ENCODE assay signal across 12 cellular contexts in genomic region chr3:188687389-188687788, GRCh38.
DNase-seq lines count a peak whose midpoint lies in the region; ATAC-seq and TF ChIP-seq lines count a peak whose summit lies in the region.
"Had no signal": no experiment of that assay in that cellular context is flagged by ENCODE, and none has a peak within 500 bp of the region (broad histone marks: within the 10 kb centered on the region; RNA-seq: fewer than 3 reads in every experiment).

No MANE protein-coding gene starts in this region.

- BruUV-seq in MCF 10A (replicated peaks; lab: Mats Ljungman, UMichigan): no TSS peak

- POLR2A ChIA-PET in MCF 10A (lab: Yijun Ruan, JAX): interaction anchor here (0.5 to 4.2 kb wide), 2 partner anchors 14 to 1227 kb away, joined by 3 to 35 read pairs; no protein-coding TSS in a partner anchor

- no peaks in the 10 kb centered on the region for H3K9me3 Mint-ChIP-seq in MCF 10A (ENCODE audit: unreplicated experiment)

- H3K27me3 ChIP-seq in breast epithelium: no peaks in the 10 kb centered on the region
- no peaks in the 10 kb centered on the region for H3K27me3 ChIP-seq in upper lobe of right lung
- H3K27me3 ChIP-seq: BLaER1 treated with 17β-estradiol and CSF1 and Interleukin-3, amounts not matched to agents 10 nM and 100 nM had no signal

- TF ChIP-seq POLR2A in breast epithelium (IDR thresholded peaks at IDR 0.05): no peak

- H3K27ac ChIP-seq in breast epithelium: no peak overlapping the region
- H3K27ac ChIP-seq in upper lobe of right lung: no peak overlapping the region
- H3K27ac ChIP-seq: prostate gland had no signal

- in situ Hi-C loops in SK-MEL-5 (cut with HindIII; ENCODE audit: low pct_unique_long_range_greater_than_20kb, low sequenced_read_pairs): no loop called here
- in situ Hi-C loops in G401 (cut with HindIII; ENCODE audit: low sequenced_read_pairs): no loop called here

- TF ChIP-seq CTCF in MCF 10A (IDR thresholded peaks at IDR 0.05; ENCODE audit: unreplicated experiment) (no peak), breast epithelium (IDR thresholded peaks at IDR 0.05) (no peak), fibroblast of the aortic adventitia (IDR thresholded peaks at IDR 0.05; ENCODE audit: insufficient read depth, low read length) (peak; percentile 25), upper lobe of right lung (IDR thresholded peaks at IDR 0.05) (peak; percentile 11)

- H3K36me3 Mint-ChIP-seq in MCF 10A (ENCODE audit: insufficient read depth, unreplicated experiment): no peaks in the 10 kb centered on the region

- H3K27ac Mint-ChIP-seq in MCF 10A (ENCODE audit: low read depth, unreplicated experiment): no peak overlapping the region
- H3K27ac Mint-ChIP-seq: activated naive CD4-positive, alpha-beta T cell treated with anti-CD3 and anti-CD28 coated beads, Interleukin-2, amount 50 U/mL, for 72 hours had no signal

- H3K36me3 ChIP-seq in breast epithelium (no peaks in the 10 kb centered on the region), upper lobe of right lung (no peaks in the 10 kb centered on the region)
- H3K36me3 ChIP-seq: BLaER1 treated with 17β-estradiol and CSF1 and Interleukin-3, amounts not matched to agents 10 nM and 100 nM; prostate gland had no signal

- H3K4me1 ChIP-seq in breast epithelium (no peaks in the 10 kb centered on the region), upper lobe of right lung (peaks cover 24% of the 10 kb centered on the region)
- H3K4me1 ChIP-seq: prostate gland had no signal

- ATAC-seq in upper lobe of right lung: no peak
- ATAC-seq: activated naive CD4-positive, alpha-beta T cell treated with anti-CD3 and anti-CD28 coated beads, Interleukin-2, amount 50 U/mL, for 72 hours had no signal

- H3K4me3 ChIP-seq in breast epithelium (no peak overlapping the region), fibroblast of the aortic adventitia (ENCODE audit: low read depth, low read length) (no peak overlapping the region), upper lobe of right lung (no peak overlapping the region)
- H3K4me3 ChIP-seq: BLaER1 treated with 17β-estradiol and CSF1 and Interleukin-3, amounts not matched to agents 10 nM and 100 nM; prostate gland had no signal

- CTCF ChIA-PET in MCF 10A (lab: Yijun Ruan, JAX): interaction anchor here (0.6 to 1.3 kb wide), 5 partner anchors 23 to 261 kb away, joined by 3 to 4 read pairs (median 3); no protein-coding TSS in a partner anchor

- peaks cover 36% of the 10 kb centered on the region for H3K4me1 Mint-ChIP-seq in MCF 10A (ENCODE audit: insufficient read depth, unreplicated experiment)

- intact Hi-C loops in MCF 10A (cut with micrococcal nuclease) (loop anchor here (5.0 kb wide), 1 partner anchor 945 kb away; no protein-coding TSS in a partner anchor), breast epithelium (cut with DNase I; ENCODE audit: low total_unique reads) (no loop called here), upper lobe of right lung (cut with DNase I) (no loop called here)

- no peak overlapping the region for H3K4me3 Mint-ChIP-seq in MCF 10A (ENCODE audit: unreplicated experiment)

- no peaks in the 10 kb centered on the region for H3K27me3 Mint-ChIP-seq in MCF 10A (ENCODE audit: insufficient read depth, unreplicated experiment)

- H3K9me3 ChIP-seq in breast epithelium (no peaks in the 10 kb centered on the region), upper lobe of right lung (no peaks in the 10 kb centered on the region)
- H3K9me3 ChIP-seq: BLaER1 treated with 17β-estradiol and CSF1 and Interleukin-3, amounts not matched to agents 10 nM and 100 nM; prostate gland had no signal

- peak; percentile 76 for DNase-seq in MCF 10A (ENCODE audit: unreplicated experiment)
- DNase-seq in breast epithelium (ENCODE audit: low spot score in 2 of 2): no peak
- DNase-seq in SK-MEL-5 (ENCODE audit: low read depth, low spot score): peak; percentile 49
- DNase-seq in fibroblast of the aortic adventitia (ENCODE audit: low read depth): peak; percentile 49
- DNase-seq in upper lobe of right lung: no peak
- DNase-seq in G401 (ENCODE audit: low spot score): no peak
- no peak for DNase-seq in NCI-H1417 (lab: John Stamatoyannopoulos, UW)
- no peak for DNase-seq in DMS79 treated with DMSO at 0.1 percent for 48 hours (lab: John Stamatoyannopoulos, UW)
- DNase-seq: NCI-H1436 had no signal

Comparison
In these comparisons a context has a peak if more than half of its experiments do, and no peak if none do; other contexts are left out.
1. DNase-seq: peak in MCF 10A (single experiment), SK-MEL-5 (single experiment) and fibroblast of the aortic adventitia (single experiment); none in breast epithelium (0 of 2), upper lobe of right lung (single experiment), G401 (single experiment), NCI-H1417 (0 of 3) and DMS79 treated with DMSO at 0.1 percent for 48 hours (single experiment).
2. CTCF ChIP-seq: peak in fibroblast of the aortic adventitia (single experiment) and upper lobe of right lung (single experiment); none in MCF 10A (single experiment) and breast epithelium (0 of 3).